29 cellular contexts compared by ENCODE assay signal in genomic region chr4:125011646-125012045, GRCh38.
DNase-seq lines count a peak whose midpoint lies in the region; FAIRE-seq and TF ChIP-seq lines count a peak whose summit lies in the region.
"Had no signal": no experiment of that assay in that cellular context is flagged by ENCODE, and none has a peak within 500 bp of the region (broad histone marks: within the 10 kb centered on the region; RNA-seq: fewer than 3 reads in every experiment).

No MANE protein-coding gene starts in this region.

- no peak for FAIRE-seq in H54 (lab: Jason Lieb, UNC)
- FAIRE-seq: astrocyte, GM12878, GM19239, urothelium cell line had no signal

- intact Hi-C loops in vagina (cut with DNase I) = no loop called here

- H3K4me3 ChIP-seq in vagina = no peak overlapping the region
- H3K4me3 ChIP-seq: GM12878, HAP-1, ovary, Peyer's patch, testis had no signal

- no peaks in the 10 kb centered on the region for H3K9me3 ChIP-seq in vagina
- H3K9me3 ChIP-seq: BE2C, HAP-1, ovary, Peyer's patch, testis had no signal

- H3K36me3 ChIP-seq in vagina = no peaks in the 10 kb centered on the region
- H3K36me3 ChIP-seq: BE2C, HAP-1, ovary, Peyer's patch had no signal

- DNase-seq in LHCN-M2 (ENCODE audit: low read depth) = peak; percentile 10
- peak; percentile 61 for DNase-seq in dermis blood vessel endothelial cell
- peak; percentile 6 for DNase-seq in iris pigment epithelial cell (ENCODE audit: low read depth)
- DNase-seq in vagina (ENCODE audit: extremely low spot score in 2 of 2) = no peak
- DNase-seq in NCI-H1436 treated with DMSO at 0.1 percent for 48 hours (lab: John Stamatoyannopoulos, UW) = no peak
- no peak for DNase-seq in glomerular visceral epithelial cell (ENCODE audit: extremely low spot score)
- DNase-seq in H54 (ENCODE audit: insufficient read length, low spot score) = no peak
- DNase-seq: activated CD4-positive, alpha-beta memory T cell treated with anti-CD3 and anti-CD28 coated beads for 36 hours; activated CD4-positive, alpha-beta T cell treated with anti-CD3 and anti-CD28 coated beads for 1 hour; activated naive CD8-positive, alpha-beta T cell treated with anti-CD3 and anti-CD28 coated beads, Interleukin-2, amount 50 U/mL, for 24 hours; activated T-cell treated with anti-CD3 and anti-CD28 coated beads, Interleukin-2, amount 50 U/mL, for 72 hours; BE2C; CD8-positive, alpha-beta T cell; Karpas-422; MV-4-11; naive thymus-derived CD8-positive, alpha-beta T cell; NCI-H1436; NCI-H345; NCI-H69; ovary; Peyer's patch; SHP77; T-helper 2 cell; testis had no signal

- no peaks in the 10 kb centered on the region for H3K27me3 ChIP-seq in vagina
- H3K27me3 ChIP-seq: BE2C, ovary, Peyer's patch, testis had no signal

- H3K4me1 ChIP-seq in vagina = peaks cover 5% of the 10 kb centered on the region
- H3K4me1 ChIP-seq: HAP-1, Peyer's patch, testis had no signal

- H3K27ac ChIP-seq in vagina = peak overlapping the region; percentile 21
- H3K27ac ChIP-seq: ovary, Peyer's patch, testis had no signal

- TF ChIP-seq POLR2A in vagina (IDR thresholded peaks at IDR 0.05) (no peak), H54 (IDR thresholded peaks at IDR 0.05; ENCODE audit: low read depth, low read length) (no peak)

- no peak for TF ChIP-seq CTCF in vagina (IDR thresholded peaks at IDR 0.05)

Comparison
In these comparisons a context has a peak if more than half of its experiments do, and no peak if none do; other contexts are left out.
1. DNase-seq: peak in LHCN-M2 (single experiment), dermis blood vessel endothelial cell (single experiment) and iris pigment epithelial cell (single experiment); none in vagina (0 of 2), NCI-H1436 treated with DMSO at 0.1 percent for 48 hours (single experiment), glomerular visceral epithelial cell (single experiment) and H54 (single experiment).